Comparison of ENCODE assay signal across 1 cellular context in genomic region chr9:34380511-34381315, GRCh38.
TF ChIP-seq lines count a peak whose summit lies in the region.

No MANE protein-coding gene starts in this region.

TF ChIP-seq in GM23338, 12 proteins besides CTCF, POLR2A, EP300 and RAD21 (continued from another document):
- TF ChIP-seq ZNF462 (CRISPR knock-in tag; IDR thresholded peaks at IDR 0.05) (no peak), EZH2 (IDR thresholded peaks at IDR 0.05; ENCODE audit: low read depth, unreplicated experiment) (no peak), NANOG (IDR thresholded peaks at IDR 0.05; ENCODE audit: borderline replicate concordance) (no peak), ETS1 (IDR thresholded peaks at IDR 0.05) (no peak), REST (IDR thresholded peaks at IDR 0.05; ENCODE audit: unreplicated experiment) (no peak)
